In the genomic region with DNA sequence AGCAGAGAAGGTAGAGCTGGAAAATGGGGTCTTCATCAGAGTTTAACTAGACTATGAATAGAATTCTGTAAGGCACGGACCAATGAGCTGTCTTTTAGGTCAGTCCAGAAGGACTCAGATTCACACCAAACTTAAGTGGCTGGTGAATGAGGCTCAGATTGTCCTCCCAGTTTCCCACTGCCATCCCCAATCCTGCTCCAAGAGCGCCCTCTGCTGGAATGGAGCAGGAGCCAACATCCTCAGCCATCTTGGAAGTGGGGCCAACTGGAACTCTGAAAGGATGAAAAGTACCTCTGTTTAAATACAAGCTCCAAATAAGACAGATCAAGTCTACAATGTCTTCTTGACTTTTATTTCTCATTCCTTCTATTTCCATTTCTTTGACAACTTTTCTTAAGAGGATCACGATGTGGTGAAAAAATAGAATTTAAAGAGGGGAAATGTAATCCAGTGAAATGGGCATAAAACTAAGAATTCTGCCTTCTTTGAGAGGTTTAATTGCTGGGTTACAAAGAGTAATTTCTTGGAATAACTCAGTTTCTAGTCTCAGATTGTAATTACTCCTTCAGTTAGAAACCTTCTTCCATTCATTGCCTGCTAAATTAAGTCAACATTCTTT, we compare ENCODE assay signal across 1 cellular context.
TF ChIP-seq lines count a peak whose summit lies in the region.

No MANE protein-coding gene starts in this region.

TF ChIP-seq in HepG2, 621 proteins besides CTCF, POLR2A, EP300 and RAD21 (continued from another document):
- no peak for TF ChIP-seq ZNF510 (CRISPR knock-in tag; IDR thresholded peaks at IDR 0.05; ENCODE audit: low read depth)
- peak; percentile 21; the same call in 1 of the 2 replicates for TF ChIP-seq CEBPG (CRISPR knock-in tag; IDR thresholded peaks at IDR 0.05)
- TF ChIP-seq ZNF670 (CRISPR knock-in tag; IDR thresholded peaks at IDR 0.05; ENCODE audit: borderline replicate concordance) = no peak
- TF ChIP-seq POGZ (CRISPR knock-in tag; IDR thresholded peaks at IDR 0.05) = peak; percentile 76
- peak; percentile 74 for TF ChIP-seq SALL1 (CRISPR knock-in tag; IDR thresholded peaks at IDR 0.05)
- peak; percentile 49; the same call in 1 of the 2 replicates for TF ChIP-seq ARID5B (CRISPR knock-in tag; IDR thresholded peaks at IDR 0.05)
- no peak for TF ChIP-seq SOX13 (IDR thresholded peaks at IDR 0.05)
- 0 out of 4 replicates have a peak, but pooled peaks of 1 of the 2 experiments have one; percentile 19 for TF ChIP-seq SOX13 (CRISPR knock-in tag; conservative IDR thresholded peaks at IDR 0.05 in 1 of 2, IDR thresholded peaks at IDR 0.05 in 1 of 2)
- TF ChIP-seq MAZ (IDR thresholded peaks at IDR 0.05; ENCODE audit: borderline replicate concordance, low read depth, low read length) = no peak
- TF ChIP-seq MAZ (CRISPR knock-in tag; IDR thresholded peaks at IDR 0.05; ENCODE audit: low read depth) = peak; percentile 58; the same call in 1 of the 2 replicates
- TF ChIP-seq KLF6 (CRISPR knock-in tag; IDR thresholded peaks at IDR 0.05) = 0 out of 2 replicates have a peak, but pooled peaks have one; percentile 33
- TF ChIP-seq MIER2 (CRISPR knock-in tag; IDR thresholded peaks at IDR 0.05) = 0 out of 2 replicates have a peak, but pooled peaks have one; percentile 43
- TF ChIP-seq ZBTB43 (CRISPR knock-in tag; conservative IDR thresholded peaks at IDR 0.05) = no peak
- no peak for TF ChIP-seq DPF2 (CRISPR knock-in tag; IDR thresholded peaks at IDR 0.05; ENCODE audit: borderline replicate concordance, low read depth)
- TF ChIP-seq FOXK1 (CRISPR knock-in tag; IDR thresholded peaks at IDR 0.05; ENCODE audit: borderline replicate concordance, low read depth) = peak; percentile 27; the same call in 1 of the 2 replicates
- TF ChIP-seq, protein P1, sequence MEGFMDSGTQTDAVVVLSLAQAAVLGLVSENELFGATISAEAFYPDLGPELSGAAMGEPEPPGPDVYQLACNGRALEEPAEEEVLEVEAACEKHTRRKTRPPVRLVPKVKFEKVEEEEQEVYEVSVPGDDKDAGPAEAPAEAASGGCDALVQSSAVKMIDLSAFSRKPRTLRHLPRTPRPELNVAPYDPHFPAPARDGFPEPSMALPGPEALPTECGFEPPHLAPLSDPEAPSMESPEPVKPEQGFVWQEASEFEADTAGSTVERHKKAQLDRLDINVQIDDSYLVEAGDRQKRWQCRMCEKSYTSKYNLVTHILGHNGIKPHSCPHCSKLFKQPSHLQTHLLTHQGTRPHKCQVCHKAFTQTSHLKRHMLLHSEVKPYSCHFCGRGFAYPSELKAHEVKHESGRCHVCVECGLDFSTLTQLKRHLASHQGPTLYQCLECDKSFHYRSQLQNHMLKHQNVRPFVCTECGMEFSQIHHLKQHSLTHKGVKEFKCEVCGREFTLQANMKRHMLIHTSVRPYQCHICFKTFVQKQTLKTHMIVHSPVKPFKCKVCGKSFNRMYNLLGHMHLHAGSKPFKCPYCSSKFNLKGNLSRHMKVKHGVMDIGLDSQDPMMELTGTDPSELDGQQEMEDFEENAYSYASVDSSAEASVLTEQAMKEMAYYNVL (CRISPR knock-in tag; IDR thresholded peaks at IDR 0.05; ENCODE audit: borderline replicate concordance) = no peak
- TF ChIP-seq RNF219 (CRISPR knock-in tag; IDR thresholded peaks at IDR 0.05) = no peak
- TF ChIP-seq, protein P2, sequence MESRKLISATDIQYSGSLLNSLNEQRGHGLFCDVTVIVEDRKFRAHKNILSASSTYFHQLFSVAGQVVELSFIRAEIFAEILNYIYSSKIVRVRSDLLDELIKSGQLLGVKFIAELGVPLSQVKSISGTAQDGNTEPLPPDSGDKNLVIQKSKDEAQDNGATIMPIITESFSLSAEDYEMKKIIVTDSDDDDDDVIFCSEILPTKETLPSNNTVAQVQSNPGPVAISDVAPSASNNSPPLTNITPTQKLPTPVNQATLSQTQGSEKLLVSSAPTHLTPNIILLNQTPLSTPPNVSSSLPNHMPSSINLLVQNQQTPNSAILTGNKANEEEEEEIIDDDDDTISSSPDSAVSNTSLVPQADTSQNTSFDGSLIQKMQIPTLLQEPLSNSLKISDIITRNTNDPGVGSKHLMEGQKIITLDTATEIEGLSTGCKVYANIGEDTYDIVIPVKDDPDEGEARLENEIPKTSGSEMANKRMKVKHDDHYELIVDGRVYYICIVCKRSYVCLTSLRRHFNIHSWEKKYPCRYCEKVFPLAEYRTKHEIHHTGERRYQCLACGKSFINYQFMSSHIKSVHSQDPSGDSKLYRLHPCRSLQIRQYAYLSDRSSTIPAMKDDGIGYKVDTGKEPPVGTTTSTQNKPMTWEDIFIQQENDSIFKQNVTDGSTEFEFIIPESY (CRISPR knock-in tag; IDR thresholded peaks at IDR 0.05) = peak; percentile 34; the same call in 1 of the 2 replicates
- TF ChIP-seq ZGPAT (CRISPR knock-in tag; IDR thresholded peaks at IDR 0.05) = peak; percentile 60
- TF ChIP-seq RELA (CRISPR knock-in tag; IDR thresholded peaks at IDR 0.05) = no peak
- TF ChIP-seq KDM2A (CRISPR knock-in tag; IDR thresholded peaks at IDR 0.05; ENCODE audit: borderline replicate concordance, low read depth) = peak; percentile 48; the same call in 1 of the 2 replicates
- no peak for TF ChIP-seq ZNF674 (CRISPR knock-in tag; IDR thresholded peaks at IDR 0.05; ENCODE audit: low read depth)
- TF ChIP-seq SIX1 (CRISPR knock-in tag; IDR thresholded peaks at IDR 0.05; ENCODE audit: borderline replicate concordance) = 0 out of 2 replicates have a peak, but pooled peaks have one; percentile 17
- peak; percentile 99 for TF ChIP-seq STAG1 (CRISPR knock-in tag; IDR thresholded peaks at IDR 0.05)
- peak; percentile 66; the same call in 1 of the 2 replicates for TF ChIP-seq ZNF124 (CRISPR knock-in tag; IDR thresholded peaks at IDR 0.05)
- TF ChIP-seq ZNF7 (CRISPR knock-in tag; IDR thresholded peaks at IDR 0.05) = no peak
- no peak for TF ChIP-seq ZMYM3 (CRISPR knock-in tag; IDR thresholded peaks at IDR 0.05)
- 0 out of 2 replicates have a peak, but pooled peaks have one; percentile 31 for TF ChIP-seq RARA (CRISPR knock-in tag; IDR thresholded peaks at IDR 0.05)
- TF ChIP-seq HMGXB4 (CRISPR knock-in tag; IDR thresholded peaks at IDR 0.05; ENCODE audit: borderline replicate concordance in 1 of 2, low read depth in 1 of 2) = 0 out of 4 replicates have a peak, but pooled peaks of 1 of the 2 experiments have one; percentile 58
- no peak for TF ChIP-seq ISX (CRISPR knock-in tag; conservative IDR thresholded peaks at IDR 0.05)
- TF ChIP-seq ARNT (IDR thresholded peaks at IDR 0.05) = no peak
